In the genomic region with DNA sequence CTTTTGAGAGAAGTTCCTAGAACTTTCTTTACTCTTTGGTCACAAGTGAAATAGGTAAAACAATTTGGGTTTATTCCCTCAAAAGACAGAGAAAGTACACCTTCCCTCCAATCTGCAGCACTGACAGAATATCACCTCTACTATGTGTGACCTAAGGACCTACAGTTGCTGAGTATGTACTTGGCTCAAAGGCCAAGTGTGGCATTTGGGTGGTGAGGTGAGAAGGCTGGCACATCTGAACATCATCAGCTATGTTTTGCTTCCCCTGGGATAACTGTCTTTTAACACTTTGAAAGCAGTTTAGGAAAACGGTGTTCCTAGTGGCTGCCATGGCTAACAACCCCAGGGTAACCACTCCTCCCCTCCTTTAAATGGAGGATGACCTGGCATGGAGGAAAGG, we compare ENCODE assay signal across 31 cellular contexts.
"Had no signal": no experiment of that assay in that cellular context is flagged by ENCODE, and none has a peak within 500 bp of the region (broad histone marks: within the 10 kb centered on the region; RNA-seq: fewer than 3 reads in every experiment).

No MANE protein-coding gene starts in this region.

- H3K4me3 ChIP-seq: ascending aorta, esophagus squamous epithelium, gastroesophageal sphincter had no signal

- H3K9me3 ChIP-seq: ascending aorta, esophagus squamous epithelium, gastroesophageal sphincter had no signal

- H3K27me3 ChIP-seq: ascending aorta, brain microvascular endothelial cell, esophagus squamous epithelium, gastroesophageal sphincter had no signal

- FAIRE-seq: bronchial epithelial cell, colon, endometrium, endothelial cell of umbilical vein had no signal

- H3K27ac ChIP-seq: ascending aorta, brain microvascular endothelial cell, epithelial cell of prostate, esophagus squamous epithelium, gastroesophageal sphincter, WERI-Rb-1 had no signal

- DNase-seq: activated B cell treated with CpG ODN at 0.5 μM for 24 hours; activated CD4-positive, alpha-beta memory T cell treated with anti-CD3 and anti-CD28 coated beads, Interleukin-2, amount 10 ng/mL, durations not matched to agents 7 days and 5 days; activated CD4-positive, alpha-beta T cell treated with anti-CD3 and anti-CD28 coated beads, Interleukin-2, amount 10 ng/mL, durations not matched to agents 24 days and 14 days; activated CD8-positive, alpha-beta memory T cell treated with anti-CD3 and anti-CD28 coated beads, Interleukin-2, amount 50 U/mL, for 48 hours; activated gamma-delta T cell; activated naive CD4-positive, alpha-beta T cell; activated naive CD4-positive, alpha-beta T cell treated with anti-CD3 and anti-CD28 coated beads, Interleukin-2, amount 10 ng/mL, durations not matched to agents 7 days and 5 days; activated naive CD8-positive, alpha-beta T cell treated with anti-CD3 and anti-CD28 coated beads, Interleukin-2, amount 10 ng/mL, durations not matched to agents 7 days and 5 days; activated T-cell treated with anti-CD3 and anti-CD28 coated beads for 4 hours; activated T-cell treated with anti-CD3 and anti-CD28 coated beads, Interleukin-2, amount 50 U/mL, for 24 hours; activated T-cell treated with anti-CD3 and anti-CD28 coated beads, Interleukin-2, amount 50 U/mL, for 72 hours; brain microvascular endothelial cell; caudate nucleus; cortex of kidney; dermis blood vessel endothelial cell; effector CD8-positive, alpha-beta T cell; esophagus squamous epithelium; foreskin melanocyte; T-helper 1 cell; T-helper 17 cell; T1000; WERI-Rb-1 had no signal

- H3K4me1 ChIP-seq: ascending aorta, esophagus squamous epithelium, gastroesophageal sphincter had no signal

- ATAC-seq: activated CD4-positive, CD25-positive, alpha-beta regulatory T cell treated with anti-CD3 and anti-CD28 coated beads, Interleukin-2, amount 50 U/mL, for 24 hours; activated naive CD4-positive, alpha-beta T cell treated with anti-CD3 and anti-CD28 coated beads, Interleukin-2, amount 50 U/mL, for 72 hours; activated T-cell treated with anti-CD3 and anti-CD28 coated beads, Interleukin-2, amount 50 U/mL, for 72 hours; gastroesophageal sphincter; T-helper 17 cell had no signal
